In the genomic region with DNA sequence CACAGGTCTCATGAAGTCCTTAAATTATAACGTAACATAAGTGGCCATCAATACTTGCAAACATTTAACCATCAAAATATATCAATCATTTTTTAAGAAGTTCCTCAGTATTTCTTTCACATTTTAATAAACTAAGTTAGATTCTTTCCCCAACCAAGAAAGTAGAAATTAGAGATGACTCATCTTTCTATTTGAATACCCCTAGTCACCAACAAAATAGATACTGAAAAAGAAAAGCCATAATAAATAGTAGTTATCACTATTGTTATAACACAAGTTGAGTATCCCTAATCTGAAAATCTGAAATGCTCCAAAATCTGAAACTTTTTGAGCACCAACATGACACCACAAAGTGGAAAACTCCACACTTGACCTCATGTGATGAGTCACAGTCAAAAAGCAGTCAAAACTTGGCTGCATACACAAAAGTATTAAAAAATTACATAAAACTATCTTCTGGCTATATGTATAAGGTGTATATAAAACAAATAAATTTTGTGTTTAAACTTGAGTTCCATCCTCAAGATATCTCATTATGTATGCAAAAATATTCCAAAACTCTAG, we compare ENCODE assay signal across 15 cellular contexts. TPM values are rescaled to one million over a fixed set of nuclear protein-coding genes. Genes with fewer than 3 reads are reported as not detected.
DNase-seq lines count a peak whose midpoint lies in the region; ATAC-seq lines count a peak whose summit lies in the region.
"Had no signal": no experiment of that assay in that cellular context is flagged by ENCODE, and none has a peak within 500 bp of the region (broad histone marks: within the 10 kb centered on the region; RNA-seq: fewer than 3 reads in every experiment).

No MANE protein-coding gene starts in this region.

- no peaks in the 10 kb centered on the region for H3K27me3 Mint-ChIP-seq in activated T-cell treated with anti-CD3 and anti-CD28 coated beads, Interleukin-2, amount 50 U/mL, for 4 hours (ENCODE audit: low read depth)
- H3K27me3 Mint-ChIP-seq in activated T-cell treated with anti-CD3 and anti-CD28 coated beads, Interleukin-2, amount 50 U/mL, for 72 hours (ENCODE audit: low read depth) = peaks cover 5% of the 10 kb centered on the region
- no peaks in the 10 kb centered on the region for H3K27me3 Mint-ChIP-seq in natural killer cell treated with Interleukin-12 subunit alpha and Interleukin-12 subunit beta and Interleukin-15 and Interleukin-18, amount 100 ng/mL, for 72 hours
- H3K27me3 Mint-ChIP-seq: T-helper 17 cell had no signal

- ATAC-seq in activated T-cell treated with anti-CD3 and anti-CD28 coated beads, Interleukin-2, amount 50 U/mL, for 4 hours = peak; percentile 9 to 23
- peak; percentile 27 for ATAC-seq in GM21723 (IDR thresholded peaks at IDR 0.05; ENCODE audit: unreplicated experiment)
- peak; percentile 14 to 21 for ATAC-seq in activated T-cell treated with anti-CD3 and anti-CD28 coated beads, Interleukin-2, amount 50 U/mL, for 72 hours (replicated peaks in 1 of 2)
- no peak for ATAC-seq in natural killer cell treated with Interleukin-12 subunit alpha and Interleukin-12 subunit beta and Interleukin-15 and Interleukin-18, amount 100 ng/mL, for 72 hours
- ATAC-seq: gastroesophageal sphincter, T-helper 17 cell had no signal

- peaks cover 49% of the 10 kb centered on the region for H3K4me1 Mint-ChIP-seq in activated T-cell treated with anti-CD3 and anti-CD28 coated beads, Interleukin-2, amount 50 U/mL, for 4 hours (ENCODE audit: low read depth)
- H3K4me1 Mint-ChIP-seq in activated T-cell treated with anti-CD3 and anti-CD28 coated beads, Interleukin-2, amount 50 U/mL, for 72 hours (ENCODE audit: low read depth) = peaks cover 51% of the 10 kb centered on the region
- H3K4me1 Mint-ChIP-seq in natural killer cell treated with Interleukin-12 subunit alpha and Interleukin-12 subunit beta and Interleukin-15 and Interleukin-18, amount 100 ng/mL, for 72 hours (ENCODE audit: low read depth in 2 of 2) = peaks cover 24 to 49% of the 10 kb centered on the region in 2 donors

- H3K9me3 Mint-ChIP-seq in activated T-cell treated with anti-CD3 and anti-CD28 coated beads, Interleukin-2, amount 50 U/mL, for 4 hours = no peaks in the 10 kb centered on the region
- H3K9me3 Mint-ChIP-seq in activated T-cell treated with anti-CD3 and anti-CD28 coated beads, Interleukin-2, amount 50 U/mL, for 72 hours = no peaks in the 10 kb centered on the region
- no peaks in the 10 kb centered on the region for H3K9me3 Mint-ChIP-seq in natural killer cell treated with Interleukin-12 subunit alpha and Interleukin-12 subunit beta and Interleukin-15 and Interleukin-18, amount 100 ng/mL, for 72 hours

- peaks cover 24% of the 10 kb centered on the region for H3K36me3 Mint-ChIP-seq in activated T-cell treated with anti-CD3 and anti-CD28 coated beads, Interleukin-2, amount 50 U/mL, for 4 hours (ENCODE audit: insufficient read depth)
- H3K36me3 Mint-ChIP-seq in activated T-cell treated with anti-CD3 and anti-CD28 coated beads, Interleukin-2, amount 50 U/mL, for 72 hours (ENCODE audit: insufficient read depth in 2 of 2) = peaks cover 7 to 25% of the 10 kb centered on the region in 2 donors
- H3K36me3 Mint-ChIP-seq in natural killer cell treated with Interleukin-12 subunit alpha and Interleukin-12 subunit beta and Interleukin-15 and Interleukin-18, amount 100 ng/mL, for 72 hours = peaks cover 18% of the 10 kb centered on the region

- no peak overlapping the region for H3K4me3 Mint-ChIP-seq in activated T-cell treated with anti-CD3 and anti-CD28 coated beads, Interleukin-2, amount 50 U/mL, for 4 hours
- H3K4me3 Mint-ChIP-seq in activated T-cell treated with anti-CD3 and anti-CD28 coated beads, Interleukin-2, amount 50 U/mL, for 72 hours = peak overlapping the region; percentile 52 to 63
- H3K4me3 Mint-ChIP-seq in natural killer cell treated with Interleukin-12 subunit alpha and Interleukin-12 subunit beta and Interleukin-15 and Interleukin-18, amount 100 ng/mL, for 72 hours = peak overlapping the region; percentile 3
- H3K4me3 Mint-ChIP-seq: T-helper 17 cell had no signal

- peak overlapping the region; percentile 84 for H3K27ac Mint-ChIP-seq in activated T-cell treated with anti-CD3 and anti-CD28 coated beads, Interleukin-2, amount 50 U/mL, for 72 hours
- no peak overlapping the region for H3K27ac Mint-ChIP-seq in natural killer cell treated with Interleukin-12 subunit alpha and Interleukin-12 subunit beta and Interleukin-15 and Interleukin-18, amount 100 ng/mL, for 72 hours
- H3K27ac Mint-ChIP-seq: T-helper 17 cell had no signal

- DNase-seq in activated T-cell treated with anti-CD3 and anti-CD28 coated beads, Interleukin-2, amount 50 U/mL, for 4 hours = no peak
- no peak for DNase-seq in activated T-cell treated with anti-CD3 and anti-CD28 coated beads, Interleukin-2, amount 50 U/mL, for 48 hours
- peak in 1 of 2 donors; percentile 17 for DNase-seq in activated T-cell treated with anti-CD3 and anti-CD28 coated beads, Interleukin-2, amount 50 U/mL, for 72 hours
- DNase-seq in natural killer cell treated with Interleukin-12 subunit alpha and Interleukin-12 subunit beta and Interleukin-15 and Interleukin-18, amount 100 ng/mL, for 72 hours (ENCODE audit: low spot score) = no peak
- DNase-seq in anterior cingulate cortex (lab: John Stamatoyannopoulos, UW) (no peak), putamen (ENCODE audit: low spot score) (no peak), T1000 (lab: John Stamatoyannopoulos, UW) (no peak)
- DNase-seq: kidney; NCI-H2171 treated with DMSO at 0.1 percent for 48 hours; retina; stimulated activated CD4-positive, alpha-beta T cell treated with anti-CD3 and anti-CD28 coated beads, Interleukin-4, amount 100 ng/mL, for 4 hours; stomach; T-helper 17 cell had no signal

RNA-seq across cellular contexts. Expression of gene SHQ1, which starts 3.7 kb away (rescaled TPM):
- total RNA-seq in activated T-cell treated with anti-CD3 and anti-CD28 coated beads, Interleukin-2, amount 50 U/mL, for 4 hours = 10 to 100 TPM; 39.2 to 52.1 (median 44.4) TPM
- total RNA-seq in activated T-cell treated with anti-CD3 and anti-CD28 coated beads, Interleukin-2, amount 50 U/mL, for 72 hours = 10 to 100 TPM; 26.4 to 26.7 TPM
- total RNA-seq in natural killer cell treated with Interleukin-12 subunit alpha and Interleukin-12 subunit beta and Interleukin-15 and Interleukin-18, amount 100 ng/mL, for 72 hours = 10 to 100 TPM; 28.9 to 59.1 TPM

RNA-seq across cellular contexts. Expression of gene GXYLT2, which starts 43.3 kb away (rescaled TPM):
- total RNA-seq in activated T-cell treated with anti-CD3 and anti-CD28 coated beads, Interleukin-2, amount 50 U/mL, for 4 hours = not detected
- under 1 TPM; 0.23 to 0.26 TPM for total RNA-seq in activated T-cell treated with anti-CD3 and anti-CD28 coated beads, Interleukin-2, amount 50 U/mL, for 72 hours
- not detected for total RNA-seq in natural killer cell treated with Interleukin-12 subunit alpha and Interleukin-12 subunit beta and Interleukin-15 and Interleukin-18, amount 100 ng/mL, for 72 hours

Comparison
In these comparisons a context has a peak if more than half of its experiments do, and no peak if none do; other contexts are left out.
1. ATAC-seq: peak in activated T-cell treated with anti-CD3 and anti-CD28 coated beads, Interleukin-2, amount 50 U/mL, for 4 hours (2 of 2), GM21723 (single experiment) and activated T-cell treated with anti-CD3 and anti-CD28 coated beads, Interleukin-2, amount 50 U/mL, for 72 hours (2 of 2); none in natural killer cell treated with Interleukin-12 subunit alpha and Interleukin-12 subunit beta and Interleukin-15 and Interleukin-18, amount 100 ng/mL, for 72 hours (0 of 2).